22 cellular contexts compared by ENCODE assay signal in genomic region chr1:161781995-161782394, GRCh38. TPM values are rescaled to one million over a fixed set of nuclear protein-coding genes. Genes with fewer than 3 reads are reported as not detected.
DNase-seq lines count a peak whose midpoint lies in the region; ATAC-seq and TF ChIP-seq lines count a peak whose summit lies in the region.
"Had no signal": no experiment of that assay in that cellular context is flagged by ENCODE, and none has a peak within 500 bp of the region (broad histone marks: within the 10 kb centered on the region; RNA-seq: fewer than 3 reads in every experiment).

No MANE protein-coding gene starts in this region.

- H4K20me1 ChIP-seq in fibroblast of lung (ENCODE audit: control insufficient read depth, extremely low read depth, insufficient read depth, low read length), result no peaks in the 10 kb centered on the region

- no peak overlapping the region for H3K4me3 ChIP-seq in GM12865 (ENCODE audit: low read depth, low read length)
- H3K4me3 ChIP-seq in fibroblast of lung (replicated peaks in 1 of 4; ENCODE audit: control extremely low read depth in 1 of 4, insufficient read depth in 1 of 4, low read depth in 3 of 4, low read length in 4 of 4), result no peak overlapping the region
- H3K4me3 ChIP-seq in Caco-2 (ENCODE audit: low read depth, low read length), result no peak overlapping the region
- H3K4me3 ChIP-seq: BLaER1, esophagus squamous epithelium, lower lobe of right lung, Peyer's patch, vagina had no signal

- H3K36me3 Mint-ChIP-seq in Caco-2 (ENCODE audit: insufficient read depth, unreplicated experiment) (peaks cover 10% of the 10 kb centered on the region), mesothelial cell of epicardium (peaks cover 8% of the 10 kb centered on the region)

- POLR2A ChIA-PET in Caco-2 (lab: Charles Lee), result no interaction called here

- H3K27me3 ChIP-seq in fibroblast of lung (ENCODE audit: control insufficient read depth, insufficient read depth, low read length) (no peaks in the 10 kb centered on the region), Caco-2 (replicated peaks; ENCODE audit: control insufficient read depth, insufficient read depth, low read length) (no peaks in the 10 kb centered on the region)
- H3K27me3 ChIP-seq: BLaER1, esophagus squamous epithelium, Peyer's patch, vagina had no signal

- peak; percentile 23 for DNase-seq in GM12865 (ENCODE audit: low read depth)
- peak; percentile 28 to 44 for DNase-seq in fibroblast of lung (ENCODE audit: low read depth in 2 of 2)
- no peak for DNase-seq in NCI-H1105 (lab: John Stamatoyannopoulos, UW)
- DNase-seq in Caco-2, result no peak
- no peak for DNase-seq in stimulated activated CD4-positive, alpha-beta T cell treated with anti-CD3 and anti-CD28 coated beads, Interleukin-2, amount 100 ng/mL, for 48 hours
- no peak for DNase-seq in mesothelial cell of epicardium (ENCODE audit: low spot score in 2 of 2, unreplicated experiment in 2 of 2)
- DNase-seq: activated CD4-positive, CD25-positive, alpha-beta regulatory T cell treated with anti-CD3 and anti-CD28 coated beads, Interleukin-2, amount 50 U/mL, for 72 hours; dermis blood vessel endothelial cell; DND-41; esophagus squamous epithelium; lower lobe of right lung; NCI-H1092; NCI-H446 treated with DMSO at 0.1 percent for 48 hours; nephron progenitor cell; Peyer's patch; right cardiac atrium; stimulated activated naive CD4-positive, alpha-beta T cell; T-cell had no signal

- no peak overlapping the region for H3K27ac Mint-ChIP-seq in Caco-2 (ENCODE audit: unreplicated experiment)
- no peak overlapping the region for H3K27ac Mint-ChIP-seq in mesothelial cell of epicardium
- H3K27ac Mint-ChIP-seq: nephron progenitor cell, T-cell had no signal

- no peaks in the 10 kb centered on the region for H3K9me3 Mint-ChIP-seq in Caco-2 (ENCODE audit: unreplicated experiment)
- H3K9me3 Mint-ChIP-seq in mesothelial cell of epicardium, result no peaks in the 10 kb centered on the region
- H3K9me3 Mint-ChIP-seq: nephron progenitor cell, T-cell had no signal

- ATAC-seq in GM21619 (IDR thresholded peaks at IDR 0.05; ENCODE audit: unreplicated experiment) (peak; percentile 62), HG03520 (IDR thresholded peaks at IDR 0.05; ENCODE audit: unreplicated experiment) (peak; percentile 61)
- ATAC-seq: lower lobe of right lung, right cardiac atrium, T-cell had no signal

- H3K27me3 Mint-ChIP-seq in Caco-2 (ENCODE audit: insufficient read depth, unreplicated experiment) (no peaks in the 10 kb centered on the region), mesothelial cell of epicardium (ENCODE audit: low read depth) (no peaks in the 10 kb centered on the region)
- H3K27me3 Mint-ChIP-seq: T-cell had no signal

- H3K79me2 ChIP-seq in fibroblast of lung (ENCODE audit: control insufficient read depth, insufficient read depth, low read length), result no peaks in the 10 kb centered on the region

- intact Hi-C loops in Caco-2 (cut with micrococcal nuclease; ENCODE audit: unreplicated experiment), result no loop called here

- H3K4me3 Mint-ChIP-seq in Caco-2 (ENCODE audit: unreplicated experiment) (no peak overlapping the region), mesothelial cell of epicardium (no peak overlapping the region)
- H3K4me3 Mint-ChIP-seq: nephron progenitor cell, T-cell had no signal

- TF ChIP-seq CTCF in GM12865 (IDR thresholded peaks at IDR 0.05; ENCODE audit: insufficient read depth, low read depth, low read length, missing control alignments) (no peak), fibroblast of lung (conservative IDR thresholded peaks at IDR 0.05 in 1 of 2, IDR thresholded peaks at IDR 0.05 in 1 of 2; ENCODE audit: low read depth in 1 of 2, low read length in 2 of 2) (no peak), Caco-2 (IDR thresholded peaks at IDR 0.05; ENCODE audit: insufficient read depth in 1 of 2, low read depth in 1 of 2, low read length in 1 of 2, severe bottlenecking in 1 of 2, unreplicated experiment in 1 of 2) (no peak), mesothelial cell of epicardium (IDR thresholded peaks at IDR 0.05; ENCODE audit: unreplicated experiment) (no peak)

- H3K4me1 ChIP-seq in fibroblast of lung (ENCODE audit: control insufficient read depth, extremely low read depth, insufficient read depth, low read length), result peaks cover 5% of the 10 kb centered on the region
- H3K4me1 ChIP-seq in Caco-2, result no peaks in the 10 kb centered on the region
- H3K4me1 ChIP-seq: esophagus squamous epithelium, lower lobe of right lung, Peyer's patch, vagina had no signal

- CTCF ChIA-PET in Caco-2 (lab: Charles Lee), result no interaction called here

- H3K9me3 ChIP-seq in fibroblast of lung (ENCODE audit: control insufficient read depth, insufficient read depth, low read depth, low read length) (no peaks in the 10 kb centered on the region), Caco-2 (no peaks in the 10 kb centered on the region)
- H3K9me3 ChIP-seq: BLaER1, esophagus squamous epithelium, lower lobe of right lung, Peyer's patch, vagina had no signal

- no peak overlapping the region for H3K9ac ChIP-seq in fibroblast of lung (ENCODE audit: insufficient read depth, low read length)
- H3K9ac ChIP-seq: BLaER1 had no signal

- H3K4me2 ChIP-seq in fibroblast of lung (ENCODE audit: extremely low read depth, insufficient read depth, low read length), result peak overlapping the region; percentile 42
- H3K4me2 ChIP-seq: BLaER1 had no signal

- no peak overlapping the region for H2AFZ ChIP-seq in fibroblast of lung (ENCODE audit: low read length)

- H3K36me3 ChIP-seq in fibroblast of lung (ENCODE audit: control insufficient read depth, insufficient read depth, low read length) (no peaks in the 10 kb centered on the region), Caco-2 (ENCODE audit: control insufficient read depth, insufficient read depth, low read length) (no peaks in the 10 kb centered on the region)

- peak overlapping the region; percentile 40 for H3K27ac ChIP-seq in fibroblast of lung (ENCODE audit: insufficient read depth, low read length)
- H3K27ac ChIP-seq: BLaER1, esophagus squamous epithelium, lower lobe of right lung, Peyer's patch, vagina had no signal

- BruUV-seq in Caco-2 (replicated peaks; lab: Mats Ljungman, UMichigan), result no TSS peak

- H3K4me1 Mint-ChIP-seq in Caco-2 (ENCODE audit: low read depth, unreplicated experiment) (no peaks in the 10 kb centered on the region), mesothelial cell of epicardium (no peaks in the 10 kb centered on the region)
- H3K4me1 Mint-ChIP-seq: nephron progenitor cell had no signal

RNA-seq across cellular contexts. Expression of gene ATF6, which starts 15.9 kb away (rescaled TPM):
- 19.5 and 25.3 TPM in 2 replicates for total RNA-seq in fibroblast of lung
- 24.8 and 27.4 TPM in 2 replicates for polyA plus RNA-seq in fibroblast of lung
- polyA plus RNA-seq in fibroblast of lung (2012), result 14.1 and 16.6 TPM in 2 replicates
- 6.5 and 7.0 TPM in 2 replicates for polyA minus RNA-seq in fibroblast of lung (ENCODE audit: low replicate concordance)
- total RNA-seq in Caco-2 (2022), result 14.5 and 16.4 TPM in 2 replicates
- 26.1 to 28.0 TPM (median 27.4 TPM) in 3 replicates for total RNA-seq in mesothelial cell of epicardium

RNA-seq across cellular contexts. Expression of gene DUSP12, which starts 32.4 kb away (rescaled TPM):
- total RNA-seq in fibroblast of lung, result 34.2 and 35.8 TPM in 2 replicates
- polyA plus RNA-seq in fibroblast of lung, result 35.6 and 36.1 TPM in 2 replicates
- polyA plus RNA-seq in fibroblast of lung (2012), result 22.7 and 25.2 TPM in 2 replicates
- polyA minus RNA-seq in fibroblast of lung (ENCODE audit: low replicate concordance), result 0.41 and 6.0 TPM in 2 replicates
- total RNA-seq in Caco-2 (2022), result 51.2 and 54.9 TPM in 2 replicates
- 23.5 to 28.7 TPM (median 26.0 TPM) in 3 replicates for total RNA-seq in mesothelial cell of epicardium

Comparison
In these comparisons a context has a peak if more than half of its experiments do, and no peak if none do; other contexts are left out.
1. DNase-seq: peak in GM12865 (single experiment) and fibroblast of lung (2 of 2); none in NCI-H1105 (single experiment), Caco-2 (0 of 2), stimulated activated CD4-positive, alpha-beta T cell treated with anti-CD3 and anti-CD28 coated beads, Interleukin-2, amount 100 ng/mL, for 48 hours (0 of 2) and mesothelial cell of epicardium (0 of 2).